1 cellular context compared by ENCODE assay signal in genomic region chr11:111098091-111098490, GRCh38.
TF ChIP-seq lines count a peak whose summit lies in the region.

No MANE protein-coding gene starts in this region.

TF ChIP-seq in SK-N-SH, 30 proteins besides CTCF, POLR2A, EP300 and RAD21 (continued from another document):
- no peak for TF ChIP-seq USF2 (IDR thresholded peaks at IDR 0.05; ENCODE audit: borderline replicate concordance, low read depth, low read length)
- no peak for TF ChIP-seq FOXM1 (IDR thresholded peaks at IDR 0.05; ENCODE audit: low read depth)
- TF ChIP-seq USF1 (IDR thresholded peaks at IDR 0.05; ENCODE audit: borderline replicate concordance, low read depth): no peak
- no peak for TF ChIP-seq JUND (IDR thresholded peaks at IDR 0.05)
- no peak for TF ChIP-seq PBX3 (IDR thresholded peaks at IDR 0.05)
- no peak for TF ChIP-seq TCF12 (IDR thresholded peaks at IDR 0.05)
- no peak for TF ChIP-seq REST (IDR thresholded peaks at IDR 0.05; ENCODE audit: low read depth, low read length)
- TF ChIP-seq YY1 (IDR thresholded peaks at IDR 0.05; ENCODE audit: low read depth): no peak
- TF ChIP-seq ZBTB33 (IDR thresholded peaks at IDR 0.05; ENCODE audit: borderline replicate concordance, low read depth): no peak
- TF ChIP-seq NRF1 (IDR thresholded peaks at IDR 0.05; ENCODE audit: low read depth, low read length): no peak
